In genomic region chr12:19025582-19025981, GRCh38 we compare ENCODE assay signal across 16 cellular contexts.
"Had no signal": no experiment of that assay in that cellular context is flagged by ENCODE, and none has a peak within 500 bp of the region (broad histone marks: within the 10 kb centered on the region; RNA-seq: fewer than 3 reads in every experiment).

No MANE protein-coding gene starts in this region.

- H3K27ac Mint-ChIP-seq: activated B cell treated with CpG ODN at 0.5 μM for 24 hours; activated CD4-positive, alpha-beta T cell treated with anti-CD3 and anti-CD28 coated beads, Interleukin-2, amount 10 ng/mL, durations not matched to agents 7 days and 5 days; activated naive CD4-positive, alpha-beta T cell treated with anti-CD3 and anti-CD28 coated beads for 36 hours; dendritic cell treated with granulocyte-macrophage colony-stimulating factor and Interleukin-4, amounts not matched to agents 40 ng/mL and 50 ng/mL, for 4 days; effector memory CD8-positive, alpha-beta T cell; T-helper 1 cell treated with Interleukin-12 subunit alpha and Interleukin-12 subunit beta and Interleukin-4 antibody, amounts not matched to agents 30 μg/mL and 1 μg/mL, for 36 hours had no signal

- H3K4me3 Mint-ChIP-seq: activated B cell treated with CpG ODN at 0.5 μM for 24 hours; activated CD4-positive, alpha-beta T cell treated with anti-CD3 and anti-CD28 coated beads, Interleukin-2, amount 10 ng/mL, durations not matched to agents 7 days and 5 days; activated naive CD4-positive, alpha-beta T cell treated with anti-CD3 and anti-CD28 coated beads for 36 hours; brain; dendritic cell treated with granulocyte-macrophage colony-stimulating factor and Interleukin-4, amounts not matched to agents 40 ng/mL and 50 ng/mL, for 4 days; effector memory CD8-positive, alpha-beta T cell; T-helper 1 cell treated with Interleukin-12 subunit alpha and Interleukin-12 subunit beta and Interleukin-4 antibody, amounts not matched to agents 30 μg/mL and 1 μg/mL, for 36 hours had no signal

- H3K27me3 Mint-ChIP-seq: activated B cell treated with CpG ODN at 0.5 μM for 24 hours; dendritic cell treated with granulocyte-macrophage colony-stimulating factor and Interleukin-4, amounts not matched to agents 40 ng/mL and 50 ng/mL, for 4 days had no signal

- H3K9me3 ChIP-seq: neutrophil, right atrium auricular region had no signal

- H3K4me3 ChIP-seq: right atrium auricular region had no signal

- H3K27ac ChIP-seq: neutrophil, right atrium auricular region had no signal

- H3K9me3 Mint-ChIP-seq: activated B cell treated with CpG ODN at 0.5 μM for 24 hours; activated CD4-positive, alpha-beta T cell treated with anti-CD3 and anti-CD28 coated beads, Interleukin-2, amount 10 ng/mL, durations not matched to agents 7 days and 5 days; activated naive CD4-positive, alpha-beta T cell treated with anti-CD3 and anti-CD28 coated beads for 36 hours; dendritic cell treated with granulocyte-macrophage colony-stimulating factor and Interleukin-4, amounts not matched to agents 40 ng/mL and 50 ng/mL, for 4 days; effector memory CD8-positive, alpha-beta T cell; T-helper 1 cell treated with Interleukin-12 subunit alpha and Interleukin-12 subunit beta and Interleukin-4 antibody, amounts not matched to agents 30 μg/mL and 1 μg/mL, for 36 hours had no signal

- H3K4me1 ChIP-seq: right atrium auricular region had no signal

- DNase-seq: activated B cell treated with CpG ODN at 0.5 μM for 24 hours; activated CD4-positive, alpha-beta T cell treated with anti-CD3 and anti-CD28 coated beads, Interleukin-2, amount 10 ng/mL, durations not matched to agents 7 days and 5 days; activated CD8-positive, alpha-beta memory T cell treated with anti-CD3 and anti-CD28 coated beads for 24 hours; activated naive CD4-positive, alpha-beta T cell treated with anti-CD3 and anti-CD28 coated beads for 36 hours; amniotic stem cell; effector memory CD8-positive, alpha-beta T cell; glutamatergic neuron; islet precursor cell; mesendoderm; small intestine had no signal

- H3K4me1 Mint-ChIP-seq: activated B cell treated with CpG ODN at 0.5 μM for 24 hours; activated CD4-positive, alpha-beta T cell treated with anti-CD3 and anti-CD28 coated beads, Interleukin-2, amount 10 ng/mL, durations not matched to agents 7 days and 5 days had no signal

- H3K36me3 ChIP-seq: neutrophil, right atrium auricular region had no signal

- ATAC-seq: effector memory CD8-positive, alpha-beta T cell; esophagus mucosa had no signal

- H3K27me3 ChIP-seq: neutrophil, right atrium auricular region had no signal
